Comparison of ENCODE assay signal across 3 cellular contexts in genomic region chr2:130230907-130231306, GRCh38. TPM values are rescaled to one million over a fixed set of nuclear protein-coding genes. Genes with fewer than 3 reads are reported as not detected.
"Had no signal": no experiment of that assay in that cellular context is flagged by ENCODE, and none has a peak within 500 bp of the region (broad histone marks: within the 10 kb centered on the region; RNA-seq: fewer than 3 reads in every experiment).

No MANE protein-coding gene starts in this region.

RNA-seq across cellular contexts. Expression of gene TUBA3E, which starts 32.7 kb away (rescaled TPM):
- total RNA-seq: M059J, MCF 10A, NCI-H460 had no signal
